In genomic region chr18:36350211-36350610, GRCh38 we compare ENCODE assay signal across 2 cellular contexts.
TF ChIP-seq lines count a peak whose summit lies in the region.

No MANE protein-coding gene starts in this region.

TF ChIP-seq in A549, 52 proteins besides CTCF, POLR2A, EP300 and RAD21 (continued from another document):
- TF ChIP-seq HES2 (IDR thresholded peaks at IDR 0.05) (no peak), REST (IDR thresholded peaks at IDR 0.05) (no peak), E2F6 (IDR thresholded peaks at IDR 0.05; ENCODE audit: borderline replicate concordance, low read depth) (no peak), NPAS2 (CRISPR knock-in tag; IDR thresholded peaks at IDR 0.05; ENCODE audit: borderline replicate concordance) (no peak), TFCP2L1 (CRISPR knock-in tag; IDR thresholded peaks at IDR 0.05) (no peak), GATA3 (IDR thresholded peaks at IDR 0.05; ENCODE audit: borderline replicate concordance) (no peak), MYC (IDR thresholded peaks at IDR 0.05; ENCODE audit: borderline replicate concordance, low read length) (no peak), RFX5 (IDR thresholded peaks at IDR 0.05) (no peak), SREBF2 (IDR thresholded peaks at IDR 0.05) (no peak), ZNF302 (CRISPR knock-in tag; IDR thresholded peaks at IDR 0.05) (no peak), HOXA7 (CRISPR knock-in tag; IDR thresholded peaks at IDR 0.05) (no peak), HOXB5 (CRISPR knock-in tag; IDR thresholded peaks at IDR 0.05) (no peak), CEBPB (IDR thresholded peaks at IDR 0.05) (no peak)

TF ChIP-seq in SK-N-SH, 30 proteins besides CTCF, POLR2A, EP300 and RAD21 (continued from another document):
- TF ChIP-seq USF1 (IDR thresholded peaks at IDR 0.05; ENCODE audit: borderline replicate concordance, low read depth) = no peak
- no peak for TF ChIP-seq EZH2phosphoT487 (IDR thresholded peaks at IDR 0.05; ENCODE audit: borderline replicate concordance, low read depth)
- TF ChIP-seq IRF3 (IDR thresholded peaks at IDR 0.05; ENCODE audit: low read depth, low read length) = no peak
- TF ChIP-seq REST (IDR thresholded peaks at IDR 0.05; ENCODE audit: low read depth, low read length) = no peak
- no peak for TF ChIP-seq SMC3 (IDR thresholded peaks at IDR 0.05; ENCODE audit: low read depth, low read length)
- TF ChIP-seq MAX (IDR thresholded peaks at IDR 0.05; ENCODE audit: low read depth) = no peak
- TF ChIP-seq ZBTB33 (IDR thresholded peaks at IDR 0.05; ENCODE audit: borderline replicate concordance, low read depth) = no peak
- TF ChIP-seq FOXJ3 (CRISPR knock-in tag; IDR thresholded peaks at IDR 0.05) = no peak
- TF ChIP-seq TEAD4 (IDR thresholded peaks at IDR 0.05; ENCODE audit: borderline replicate concordance, insufficient read depth) = no peak
